8 cellular contexts compared by ENCODE assay signal in genomic region chr10:103605359-103606156, GRCh38.
A peak's percentile ranks its signal among the peaks of the same experiment; 100 is the strongest.
DNase-seq lines count a peak whose midpoint lies in the region; ATAC-seq and TF ChIP-seq lines count a peak whose summit lies in the region.

No MANE protein-coding gene starts in this region.

- CTCF ChIA-PET in OCI-LY7 (lab: Charles Lee; ENCODE audit: unreplicated experiment), result interaction anchor here (0.9 kb wide), 1 partner anchor 73 kb away, joined by 3 read pairs; no protein-coding TSS in a partner anchor

- no peaks in the 10 kb centered on the region for H4K20me1 ChIP-seq in OCI-LY7 (ENCODE audit: insufficient read depth, low read length)

- ATAC-seq in activated naive CD8-positive, alpha-beta T cell treated with anti-CD3 and anti-CD28 coated beads, Interleukin-2, amount 10 ng/mL, durations not matched to agents 7 days and 5 days (ENCODE audit: low read depth), result no peak
- ATAC-seq in heart left ventricle, result peak; percentile 24 to 66 (median 53)

- H3K4me2 ChIP-seq in OCI-LY7 (ENCODE audit: low read length), result no peak overlapping the region

- no peak overlapping the region for H3K4me3 Mint-ChIP-seq in activated naive CD8-positive, alpha-beta T cell treated with anti-CD3 and anti-CD28 coated beads, Interleukin-2, amount 10 ng/mL, durations not matched to agents 7 days and 5 days

- no peaks in the 10 kb centered on the region for H3K9me2 ChIP-seq in OCI-LY7 (ENCODE audit: insufficient read depth, low read length)

- H3K36me3 ChIP-seq in OCI-LY7 (ENCODE audit: insufficient read depth, low read length), result no peaks in the 10 kb centered on the region
- H3K36me3 ChIP-seq in heart left ventricle, result peaks cover 0 to 63% (median 38%) of the 10 kb centered on the region in 9 donors
- peaks cover 9 to 67% (median 24%) of the 10 kb centered on the region in 4 donors for H3K36me3 ChIP-seq in sigmoid colon

- POLR2A ChIA-PET in OCI-LY7 (lab: Charles Lee), result interaction anchor here (0.7 to 2.1 kb wide), 4 partner anchors 8 to 264 kb away, joined by 3 to 5 read pairs (median 4); no protein-coding TSS in a partner anchor
- POLR2A ChIA-PET in activated naive CD8-positive, alpha-beta T cell treated with anti-CD3 and anti-CD28 coated beads, Interleukin-2, amount 10 ng/mL, durations not matched to agents 7 days and 5 days (lab: Charles Lee), result no interaction called here

- no peak overlapping the region for H3K27ac Mint-ChIP-seq in activated naive CD8-positive, alpha-beta T cell treated with anti-CD3 and anti-CD28 coated beads, Interleukin-2, amount 10 ng/mL, durations not matched to agents 7 days and 5 days

- peaks cover 11% of the 10 kb centered on the region for H3K36me3 Mint-ChIP-seq in activated naive CD8-positive, alpha-beta T cell treated with anti-CD3 and anti-CD28 coated beads, Interleukin-2, amount 10 ng/mL, durations not matched to agents 7 days and 5 days

- 49 to 69% (median 57%) methylated on average over 13 of the region's 13 CpGs for WGBS in heart left ventricle, 4 donors
- 83 to 89% methylated on average over 13 of the region's 13 CpGs for WGBS in sigmoid colon, 2 donors

- H3K27me3 ChIP-seq in heart left ventricle, result no peaks in the 10 kb centered on the region
- no peaks in the 10 kb centered on the region for H3K27me3 ChIP-seq in sigmoid colon

- no peaks in the 10 kb centered on the region for H3K27me3 Mint-ChIP-seq in activated naive CD8-positive, alpha-beta T cell treated with anti-CD3 and anti-CD28 coated beads, Interleukin-2, amount 10 ng/mL, durations not matched to agents 7 days and 5 days

- H2AFZ ChIP-seq in OCI-LY7 (ENCODE audit: low read length), result no peak overlapping the region

- H3K27ac ChIP-seq in OCI-LY7 (ENCODE audit: low read depth, low read length, poor library complexity, severe bottlenecking) (no peak overlapping the region), heart left ventricle (no peak overlapping the region), sigmoid colon (peak overlapping the region in 2 of 4 donors; percentile 21 to 24)

- BruUV-seq in OCI-LY7 (replicated peaks; lab: Mats Ljungman, UMichigan), result no TSS peak

- TF ChIP-seq POLR2A in heart left ventricle (IDR thresholded peaks at IDR 0.05) (no peak), sigmoid colon (IDR thresholded peaks at IDR 0.05) (no peak)

- peak; percentile 13 for DNase-seq in NCI-H2196 (lab: John Stamatoyannopoulos, UW; ENCODE audit: unreplicated experiment)
- no peak for DNase-seq in NCI-H2196 treated with DMSO at 0.1 percent for 48 hours (lab: John Stamatoyannopoulos, UW; ENCODE audit: unreplicated experiment)
- DNase-seq in OCI-LY7 (ENCODE audit: low spot score), result peak; percentile 29
- DNase-seq in activated naive CD8-positive, alpha-beta T cell treated with anti-CD3 and anti-CD28 coated beads, Interleukin-2, amount 10 ng/mL, durations not matched to agents 7 days and 5 days, result peak; percentile 50
- DNase-seq in heart left ventricle, result peak in 4 of 5 donors; percentile 46 to 60 (median 54)
- DNase-seq in sigmoid colon, result peak; percentile 83
- DNase-seq in NCI-H226, result no peak
- DNase-seq in NCI-H1048 (lab: John Stamatoyannopoulos, UW), result no peak

- H3K4me3 ChIP-seq in OCI-LY7 (ENCODE audit: low read depth, low read length, poor library complexity, severe bottlenecking) (no peak overlapping the region), heart left ventricle (no peak overlapping the region), sigmoid colon (no peak overlapping the region)

- no peaks in the 10 kb centered on the region for H3K9me3 ChIP-seq in OCI-LY7 (ENCODE audit: low read length)
- H3K9me3 ChIP-seq in heart left ventricle, result no peaks in the 10 kb centered on the region
- no peaks in the 10 kb centered on the region for H3K9me3 ChIP-seq in sigmoid colon

- H3K79me2 ChIP-seq in OCI-LY7 (ENCODE audit: insufficient read depth, low read depth, low read length), result no peaks in the 10 kb centered on the region

- TF ChIP-seq CTCF in OCI-LY7 (conservative IDR thresholded peaks at IDR 0.05; ENCODE audit: low read length) (peak; percentile 75), heart left ventricle (IDR thresholded peaks at IDR 0.05) (peak; percentile 66 to 84 (median 78)), sigmoid colon (IDR thresholded peaks at IDR 0.05) (peak; percentile 81 to 95 (median 82))

- no peaks in the 10 kb centered on the region for H3K9me3 Mint-ChIP-seq in activated naive CD8-positive, alpha-beta T cell treated with anti-CD3 and anti-CD28 coated beads, Interleukin-2, amount 10 ng/mL, durations not matched to agents 7 days and 5 days

- H3K4me1 ChIP-seq in OCI-LY7 (ENCODE audit: insufficient read depth, low read length, poor library complexity, severe bottlenecking) (no peaks in the 10 kb centered on the region), heart left ventricle (peaks cover 0 to 10% (median 3%) of the 10 kb centered on the region in 12 donors), sigmoid colon (peaks cover 0 to 5% (median 2%) of the 10 kb centered on the region in 4 donors)

- TF ChIP-seq EP300 in sigmoid colon (IDR thresholded peaks at IDR 0.05), result no peak

- H3K4me1 Mint-ChIP-seq in activated naive CD8-positive, alpha-beta T cell treated with anti-CD3 and anti-CD28 coated beads, Interleukin-2, amount 10 ng/mL, durations not matched to agents 7 days and 5 days, result no peaks in the 10 kb centered on the region

- intact Hi-C loops in OCI-LY7 (cut with micrococcal nuclease; ENCODE audit: unreplicated experiment), result no loop called here
- intact Hi-C loops in heart left ventricle (cut with DNase I), result loop anchor here in 5 of 10 donors (2.0 to 5.0 kb wide), 4 partner anchors 42 to 83 kb away; no protein-coding TSS in a partner anchor
- intact Hi-C loops in sigmoid colon (cut with DNase I), result no loop called here

Comparison
In these comparisons a context has a peak if more than half of its experiments do, and no peak if none do; other contexts are left out.
1. DNase-seq: peak in NCI-H2196 (single experiment), OCI-LY7 (single experiment), activated naive CD8-positive, alpha-beta T cell treated with anti-CD3 and anti-CD28 coated beads, Interleukin-2, amount 10 ng/mL, durations not matched to agents 7 days and 5 days (single experiment), heart left ventricle (4 of 5) and sigmoid colon (single experiment); none in NCI-H2196 treated with DMSO at 0.1 percent for 48 hours (single experiment), NCI-H226 (single experiment) and NCI-H1048 (single experiment).
2. Peak in every context shown above with its lines, with median percentiles within 50 percentile points of each other: CTCF ChIP-seq.